In the genomic region with DNA sequence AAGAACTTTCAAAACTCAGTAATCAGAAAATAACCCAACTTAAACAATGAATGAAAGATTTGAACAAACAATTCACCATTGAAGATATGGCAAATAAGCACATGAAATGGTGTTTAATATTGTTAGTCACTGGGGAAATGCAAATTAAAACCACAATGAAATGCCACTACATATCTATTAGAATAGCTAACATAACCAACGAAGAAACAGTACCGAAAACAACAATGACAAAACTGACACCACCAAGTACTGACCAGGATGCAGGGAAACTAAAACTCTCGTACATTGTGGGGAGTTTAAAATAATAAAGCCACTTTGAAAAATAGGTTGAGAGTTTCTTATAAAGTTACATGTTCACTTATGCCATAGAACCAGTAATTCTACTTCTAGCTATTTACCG, we compare ENCODE assay signal across 14 cellular contexts.
DNase-seq lines count a peak whose midpoint lies in the region; ATAC-seq and TF ChIP-seq lines count a peak whose summit lies in the region.
"Had no signal": no experiment of that assay in that cellular context is flagged by ENCODE, and none has a peak within 500 bp of the region (broad histone marks: within the 10 kb centered on the region; RNA-seq: fewer than 3 reads in every experiment).

No MANE protein-coding gene starts in this region.

- H3K4me3 Mint-ChIP-seq in HFFc6, result no peak overlapping the region
- H3K4me3 Mint-ChIP-seq: activated T-helper 1 cell treated with anti-CD3 and anti-CD28 coated beads, Interleukin-12 subunit alpha, Interleukin-12 subunit beta, Interleukin-2, Interleukin-4 antibody, amounts not matched to agents 30 ng/mL and 10 ng/mL and 1 ng/mL, durations not matched to agents 14 hours and 24 hours and 36 hours; stimulated activated effector memory CD8-positive, alpha-beta T cell treated with anti-CD3 and anti-CD28 coated beads, Interleukin-12 subunit alpha, Interleukin-12 subunit beta, amount 100 ng/mL, for 72 hours had no signal

- H3K4me1 ChIP-seq in BE2C, result no peaks in the 10 kb centered on the region
- H3K4me1 ChIP-seq in uterus, result no peaks in the 10 kb centered on the region
- H3K4me1 ChIP-seq in mesendoderm (ENCODE audit: control insufficient read depth, low read depth, low read length), result no peaks in the 10 kb centered on the region
- H3K4me1 ChIP-seq: foreskin keratinocyte had no signal

- intact Hi-C loops in uterus (cut with DNase I; ENCODE audit: low total_unique reads), result no loop called here

- H3K9ac ChIP-seq in mesendoderm (ENCODE audit: low read length), result no peak overlapping the region

- H3K36me3 ChIP-seq in BE2C (no peaks in the 10 kb centered on the region), uterus (no peaks in the 10 kb centered on the region), mesendoderm (ENCODE audit: control insufficient read depth, insufficient read depth, low read length) (no peaks in the 10 kb centered on the region)

- H3K36me3 Mint-ChIP-seq in HFFc6 (ENCODE audit: low read depth), result no peaks in the 10 kb centered on the region
- H3K36me3 Mint-ChIP-seq: stimulated activated effector memory CD8-positive, alpha-beta T cell treated with anti-CD3 and anti-CD28 coated beads, Interleukin-12 subunit alpha, Interleukin-12 subunit beta, amount 100 ng/mL, for 72 hours had no signal

- no peak overlapping the region for H3K56ac ChIP-seq in mesendoderm (ENCODE audit: low read length)

- H3K18ac ChIP-seq in mesendoderm (ENCODE audit: low read length), result no peak overlapping the region

- H2BK120ac ChIP-seq in mesendoderm (ENCODE audit: low read depth, low read length), result no peak overlapping the region

- no peaks in the 10 kb centered on the region for H3K79me1 ChIP-seq in mesendoderm (ENCODE audit: low read length)

- H3K4ac ChIP-seq in mesendoderm (ENCODE audit: low read depth, low read length), result no peak overlapping the region

- no peak overlapping the region for H3K4me3 ChIP-seq in BE2C (ENCODE audit: low read depth, low read length)
- H3K4me3 ChIP-seq in uterus, result no peak overlapping the region
- no peak overlapping the region for H3K4me3 ChIP-seq in mesendoderm (ENCODE audit: low read length)

- no peak for TF ChIP-seq CTCF in BE2C (IDR thresholded peaks at IDR 0.05; ENCODE audit: low read depth, low read length)
- TF ChIP-seq CTCF in uterus (IDR thresholded peaks at IDR 0.05), result no peak
- TF ChIP-seq CTCF in HFFc6 (IDR thresholded peaks at IDR 0.05), result no peak

- no peak overlapping the region for H2BK15ac ChIP-seq in mesendoderm (replicated peaks; ENCODE audit: low read depth)

- no peaks in the 10 kb centered on the region for H3K9me3 Mint-ChIP-seq in HFFc6
- H3K9me3 Mint-ChIP-seq: stimulated activated effector memory CD8-positive, alpha-beta T cell treated with anti-CD3 and anti-CD28 coated beads, Interleukin-12 subunit alpha, Interleukin-12 subunit beta, amount 100 ng/mL, for 72 hours had no signal

- no peak for TF ChIP-seq POLR2A in uterus (IDR thresholded peaks at IDR 0.05)

- H3K27me3 ChIP-seq in BE2C (no peaks in the 10 kb centered on the region; the same call in 1 of the 2 replicates), uterus (no peaks in the 10 kb centered on the region), mesendoderm (ENCODE audit: insufficient read depth, low read length, poor library complexity) (no peaks in the 10 kb centered on the region)

- H3K27ac ChIP-seq in uterus (no peak overlapping the region), mesendoderm (ENCODE audit: low read depth, low read length) (no peak overlapping the region)
- H3K27ac ChIP-seq: foreskin keratinocyte had no signal

- DNase-seq in BE2C, result no peak
- DNase-seq in uterus, result no peak
- DNase-seq in HFFc6, result no peak
- DNase-seq in mesendoderm, result no peak
- DNase-seq: activated CD4-positive, alpha-beta T cell treated with anti-CD3 and anti-CD28 coated beads for 4 hours; DND-41; foreskin keratinocyte; stimulated activated CD4-positive, alpha-beta T cell treated with anti-CD3 and anti-CD28 coated beads, Interleukin-2, amount 100 ng/mL, for 24 hours had no signal

- no peak overlapping the region for H3K23ac ChIP-seq in mesendoderm (ENCODE audit: low read length)

- H3K79me2 ChIP-seq in mesendoderm (ENCODE audit: control insufficient read depth, insufficient read depth, low read length), result no peaks in the 10 kb centered on the region

- no peaks in the 10 kb centered on the region for H3K4me1 Mint-ChIP-seq in HFFc6 (ENCODE audit: low read depth)

- H4K5ac ChIP-seq in mesendoderm (ENCODE audit: low read length), result no peak overlapping the region

- no peak overlapping the region for H2AK5ac ChIP-seq in mesendoderm (ENCODE audit: low read length)

- no peaks in the 10 kb centered on the region for H3K9me3 ChIP-seq in BE2C
- no peaks in the 10 kb centered on the region for H3K9me3 ChIP-seq in uterus

- no CpG with 5 or more reads among the region's 4 CpGs for WGBS in mesendoderm (ENCODE audit: extremely low coverage, insufficient coverage, low lambda C conversion rate)

- H3K27me3 Mint-ChIP-seq in HFFc6 (ENCODE audit: insufficient read depth), result peaks cover 2% of the 10 kb centered on the region; the same call in 1 of the 2 replicates

- H2BK5ac ChIP-seq in mesendoderm (ENCODE audit: low read length), result no peak overlapping the region

- H3K27ac Mint-ChIP-seq in HFFc6, result no peak overlapping the region
- H3K27ac Mint-ChIP-seq: activated T-helper 1 cell treated with anti-CD3 and anti-CD28 coated beads, Interleukin-12 subunit alpha, Interleukin-12 subunit beta, Interleukin-2, Interleukin-4 antibody, amounts not matched to agents 30 ng/mL and 10 ng/mL and 1 ng/mL, durations not matched to agents 14 hours and 24 hours and 36 hours; stimulated activated effector memory CD8-positive, alpha-beta T cell treated with anti-CD3 and anti-CD28 coated beads, Interleukin-12 subunit alpha, Interleukin-12 subunit beta, amount 100 ng/mL, for 72 hours had no signal

- H3K4me2 ChIP-seq in mesendoderm (ENCODE audit: low read length), result no peak overlapping the region

- ATAC-seq in GM18861 (IDR thresholded peaks at IDR 0.05; ENCODE audit: unreplicated experiment) (peak; percentile 91), GM21515 (IDR thresholded peaks at IDR 0.05; ENCODE audit: unreplicated experiment) (peak; percentile 91), HG02981 (IDR thresholded peaks at IDR 0.05; ENCODE audit: unreplicated experiment) (peak; percentile 95), HG03565 (IDR thresholded peaks at IDR 0.05; ENCODE audit: unreplicated experiment) (peak; percentile 91)
- ATAC-seq: foreskin keratinocyte; stimulated activated effector memory CD8-positive, alpha-beta T cell treated with anti-CD3 and anti-CD28 coated beads, Interleukin-12 subunit alpha, Interleukin-12 subunit beta, amount 100 ng/mL, for 72 hours had no signal

- no peak overlapping the region for H4K8ac ChIP-seq in mesendoderm (ENCODE audit: low read depth, low read length)
